10 cellular contexts compared by ENCODE assay signal in genomic region chr7:98423043-98423442, GRCh38. TPM values are rescaled to one million over a fixed set of nuclear protein-coding genes. Genes with fewer than 3 reads are reported as not detected.
DNase-seq lines count a peak whose midpoint lies in the region; ATAC-seq and TF ChIP-seq lines count a peak whose summit lies in the region.
"Had no signal": no experiment of that assay in that cellular context is flagged by ENCODE, and none has a peak within 500 bp of the region (broad histone marks: within the 10 kb centered on the region; RNA-seq: fewer than 3 reads in every experiment).

No MANE protein-coding gene starts in this region.

- H3K9me3 ChIP-seq in HEK293 (ENCODE audit: control insufficient read depth, insufficient read depth, low read depth, low read length), result no peaks in the 10 kb centered on the region
- H3K9me3 ChIP-seq in thyroid gland, result no peaks in the 10 kb centered on the region

- POLR2A ChIA-PET in HEK293 (lab: Yijun Ruan, JAX), result no interaction called here

- H3K27ac ChIP-seq in HEK293 (ENCODE audit: extremely low read depth, low read depth, low read length) (no peak overlapping the region), thyroid gland (no peak overlapping the region)

- 73 to 94% methylated on average over 2 of the region's 2 CpGs for WGBS in thyroid gland, 2 donors

- TF ChIP-seq CTCF in HEK293 (tag by site-specific recombination; IDR thresholded peaks at IDR 0.05) (no peak), cardiac fibroblast (IDR thresholded peaks at IDR 0.05; ENCODE audit: low read depth, low read length) (no peak), thyroid gland (IDR thresholded peaks at IDR 0.05) (no peak)

- in situ Hi-C loops in Caki2 (cut with HindIII; ENCODE audit: low pct_unique_long_range_greater_than_20kb, low sequenced_read_pairs), result no loop called here

- H3K27me3 ChIP-seq in thyroid gland, result no peaks in the 10 kb centered on the region

- no peak for ATAC-seq in GM21723 (IDR thresholded peaks at IDR 0.05; ENCODE audit: unreplicated experiment)
- ATAC-seq in GM18867 (IDR thresholded peaks at IDR 0.05; ENCODE audit: unreplicated experiment), result no peak

- no peak overlapping the region for H3K4me3 ChIP-seq in HEK293 (ENCODE audit: low read depth, low read length)
- no peak overlapping the region for H3K4me3 ChIP-seq in cardiac fibroblast (replicated peaks in 1 of 2; ENCODE audit: low read depth in 2 of 2, low read length in 2 of 2)
- no peak overlapping the region for H3K4me3 ChIP-seq in thyroid gland (replicated peaks in 1 of 3)

- H3K4me1 ChIP-seq in HEK293 (ENCODE audit: control insufficient read depth, insufficient read depth, low read length) (no peaks in the 10 kb centered on the region), thyroid gland (no peaks in the 10 kb centered on the region)

- DNase-seq in Caki2 (ENCODE audit: low read depth), result peak; percentile 65
- peak; percentile 7 to 17 for DNase-seq in NOMO-1 (lab: John Stamatoyannopoulos, UW; ENCODE audit: unreplicated experiment in 2 of 2)
- peak; percentile 32 to 66 for DNase-seq in cardiac fibroblast (ENCODE audit: low read depth in 2 of 2)
- no peak for DNase-seq in thyroid gland
- no peak for DNase-seq in GF-D8 (lab: John Stamatoyannopoulos, UW)
- DNase-seq: activated naive CD8-positive, alpha-beta T cell treated with anti-CD3 and anti-CD28 coated beads for 36 hours; glutamatergic neuron had no signal

- intact Hi-C loops in thyroid gland (cut with DNase I), result no loop called here

- CTCF ChIA-PET in HEK293 (lab: Yijun Ruan, JAX), result interaction anchor here (0.6 to 5.2 kb wide), 6 partner anchors 22 to 419 kb away, joined by 3 to 65 read pairs (median 4); partner anchors contain the start of gene BAIAP2L1

- H3K36me3 ChIP-seq in HEK293 (ENCODE audit: control insufficient read depth in 2 of 2, insufficient read depth in 1 of 2, low read length in 2 of 2), result no peaks in the 10 kb centered on the region
- no peaks in the 10 kb centered on the region for H3K36me3 ChIP-seq in thyroid gland

- no peak for TF ChIP-seq POLR2A in thyroid gland (IDR thresholded peaks at IDR 0.05)

TF ChIP-seq in HEK293, 187 proteins besides CTCF, POLR2A, EP300 and RAD21 (continues in another document):
- TF ChIP-seq ZNF792 (tag by site-specific recombination; IDR thresholded peaks at IDR 0.05) (no peak), PRDM6 (tag by site-specific recombination; IDR thresholded peaks at IDR 0.05) (no peak), ZNF433 (tag by site-specific recombination; IDR thresholded peaks at IDR 0.05; ENCODE audit: low read depth) (no peak), ZFP3 (tag by site-specific recombination; IDR thresholded peaks at IDR 0.05; ENCODE audit: low read depth) (no peak), ZNF704 (tag by site-specific recombination; IDR thresholded peaks at IDR 0.05) (no peak), ZNF629 (tag by site-specific recombination; IDR thresholded peaks at IDR 0.05) (no peak), INSM2 (tag by site-specific recombination; IDR thresholded peaks at IDR 0.05) (no peak), ZNF169 (tag by site-specific recombination; IDR thresholded peaks at IDR 0.05) (no peak), GFI1B (tag by site-specific recombination; IDR thresholded peaks at IDR 0.05) (no peak), ZNF138 (tag by site-specific recombination; IDR thresholded peaks at IDR 0.05; ENCODE audit: borderline replicate concordance) (no peak), MZF1 (tag by site-specific recombination; IDR thresholded peaks at IDR 0.05; ENCODE audit: borderline replicate concordance) (no peak), ZNF335 (tag by site-specific recombination; conservative IDR thresholded peaks at IDR 0.05) (peak; percentile 51), ZIC2 (tag by site-specific recombination; IDR thresholded peaks at IDR 0.05) (no peak), ZNF423 (tag by site-specific recombination; IDR thresholded peaks at IDR 0.05) (no peak), KLF10 (tag by site-specific recombination; IDR thresholded peaks at IDR 0.05) (no peak), KLF16 (tag by site-specific recombination; IDR thresholded peaks at IDR 0.05) (no peak), ZNF398 (tag by site-specific recombination; IDR thresholded peaks at IDR 0.05) (no peak), GLIS1 (tag by site-specific recombination; IDR thresholded peaks at IDR 0.05) (peak; percentile 20; the same call in 1 of the 2 replicates), ZNF449 (tag by site-specific recombination; IDR thresholded peaks at IDR 0.05) (0 out of 2 replicates have a peak, but pooled peaks have one; percentile 19), KLF17 (tag by site-specific recombination; IDR thresholded peaks at IDR 0.05) (no peak), BCL11A (tag by site-specific recombination; IDR thresholded peaks at IDR 0.05; ENCODE audit: low read depth) (no peak), SP3 (tag by site-specific recombination; IDR thresholded peaks at IDR 0.05) (no peak), ZNF174 (tag by site-specific recombination; IDR thresholded peaks at IDR 0.05) (no peak), ZNF132 (tag by site-specific recombination; IDR thresholded peaks at IDR 0.05; ENCODE audit: borderline replicate concordance) (no peak)

RNA-seq across cellular contexts. Expression of gene BAIAP2L1, which starts 22.2 kb away (rescaled TPM):
- 14.5 and 21.4 TPM in 2 replicates for total RNA-seq in Caki2 (2014; rRNA removed; shearing (Covaris generic); ENCODE audit: low replicate concordance)
- total RNA-seq in thyroid gland, result 10 to 100 TPM; 15.3 to 28.2 (median 19.8) TPM

Comparison
In these comparisons a context has a peak if more than half of its experiments do, and no peak if none do; other contexts are left out.
1. DNase-seq: peak in Caki2 (single experiment), NOMO-1 (2 of 2) and cardiac fibroblast (2 of 2); none in thyroid gland (0 of 2) and GF-D8 (single experiment).